ENCODE assay signal across 8 cellular contexts in the genomic region with DNA sequence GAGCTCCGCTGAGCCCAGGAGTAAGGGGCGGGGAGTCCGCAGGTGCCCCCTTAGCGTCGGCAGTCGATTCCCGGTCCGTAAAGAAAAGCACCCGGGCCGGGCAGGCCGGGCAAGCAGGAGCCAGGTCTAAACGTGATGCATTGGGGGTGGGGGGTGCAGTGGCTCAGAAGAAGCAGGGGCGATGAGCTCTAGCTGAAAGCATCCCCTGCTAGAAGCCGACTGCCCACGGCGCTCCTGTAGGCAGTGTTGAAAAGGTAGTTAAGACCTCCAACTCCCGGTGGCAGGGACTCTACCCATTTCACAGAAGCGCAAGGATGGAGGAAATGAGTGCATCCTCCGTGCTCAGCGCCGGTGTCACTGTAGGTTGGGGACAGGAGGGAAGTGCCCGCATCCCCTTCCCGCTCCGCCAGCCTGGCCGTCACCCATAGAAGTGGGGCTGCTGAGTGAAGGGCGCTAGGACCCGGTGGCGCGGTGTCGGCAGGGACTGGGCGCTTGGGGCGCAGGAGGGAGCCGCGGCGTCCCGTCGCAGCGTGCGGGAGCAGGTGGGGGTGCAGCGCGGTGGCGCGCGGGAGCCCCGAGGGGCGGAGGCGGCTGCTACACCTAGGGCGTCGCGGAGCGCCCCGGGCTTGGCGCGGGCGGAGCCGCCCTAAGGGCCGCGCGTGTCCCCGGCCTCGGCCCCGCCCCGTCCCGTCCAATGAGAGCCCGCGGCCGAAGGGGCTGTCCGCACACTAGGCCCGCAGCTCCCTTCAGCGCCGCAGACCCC. TPM values are rescaled to one million over a fixed set of nuclear protein-coding genes. Genes with fewer than 3 reads are reported as not detected.
DNase-seq lines count a peak whose midpoint lies in the region; ATAC-seq and TF ChIP-seq lines count a peak whose summit lies in the region.

A gene (plus strand): TSS at position 724 of the 763 bp plus-strand sequence. CDS start 298 bp downstream, outside the sequence.

- H3K27me3 Mint-ChIP-seq in immature natural killer cell (ENCODE audit: low read depth in 3 of 3), result peaks cover 2 to 23% (median 17%) of the 10 kb centered on the region in 3 donors

- H3K9me3 Mint-ChIP-seq in immature natural killer cell, result peaks cover 0 to 2% (median 0%) of the 10 kb centered on the region in 6 donors

- TF ChIP-seq POLR2A in body of pancreas (IDR thresholded peaks at IDR 0.05), result peak in 1 of 3 donors; percentile 11

- ATAC-seq in HG02870 (IDR thresholded peaks at IDR 0.05; ENCODE audit: unreplicated experiment), result peak; percentile 52
- peak; percentile 49 for ATAC-seq in body of pancreas
- no peak for ATAC-seq in GM18861 (IDR thresholded peaks at IDR 0.05; ENCODE audit: unreplicated experiment)

- no peak within 1 kb of the TSS for H3K27ac ChIP-seq in body of pancreas

- peak within 1 kb of the TSS; percentile 79 to 85 (median 84) for H3K4me3 Mint-ChIP-seq in immature natural killer cell

- H3K36me3 Mint-ChIP-seq in immature natural killer cell, result no peaks in the 10 kb centered on the region

- 0 to 1% methylated on average over 10 to 63 of the region's 71 CpGs for WGBS in body of pancreas, 2 donors

- H3K27ac Mint-ChIP-seq in immature natural killer cell, result no peak within 1 kb of the TSS

- H3K9me3 ChIP-seq in ES-I3 (ENCODE audit: control insufficient read depth, insufficient read depth, low read length), result no peaks in the 10 kb centered on the region
- H3K9me3 ChIP-seq in body of pancreas, result no peaks in the 10 kb centered on the region

- peak within 1 kb of the TSS; percentile 5 to 6 for H3K4me3 ChIP-seq in body of pancreas

- H3K27me3 ChIP-seq in body of pancreas, result peaks cover 0 to 10% of the 10 kb centered on the region in 2 donors

- TF ChIP-seq CTCF in body of pancreas (IDR thresholded peaks at IDR 0.05), result peak in 1 of 7 experiments; percentile 2

- intact Hi-C loops in body of pancreas (cut with DNase I), result no loop called here

- DNase-seq in T-helper 9 cell, result peak; percentile 45
- peak in 3 of 4 donors; percentile 29 to 46 (median 36) for DNase-seq in body of pancreas
- DNase-seq in immature natural killer cell, result peak; percentile 44 to 57 (median 45)
- peak; percentile 20 to 42 for DNase-seq in stimulated activated CD4-positive, alpha-beta T cell treated with anti-CD3 and anti-CD28 coated beads, Interleukin-15, amount 100 ng/mL, for 48 hours (ENCODE audit: low read depth in 2 of 2)
- no peak for DNase-seq in NCI-H187 (lab: John Stamatoyannopoulos, UW)

- H3K9ac ChIP-seq in ES-I3 (ENCODE audit: low read depth, low read length), result peak within 1 kb of the TSS; percentile 69; the same call in 1 of the 2 replicates

- peaks cover 24% of the 10 kb centered on the region for H3K4me1 ChIP-seq in ES-I3 (ENCODE audit: insufficient read depth, low read length)
- H3K4me1 ChIP-seq in body of pancreas, result peaks cover 18% of the 10 kb centered on the region

- H3K36me3 ChIP-seq in ES-I3 (ENCODE audit: insufficient read depth, low read length) (no peaks in the 10 kb centered on the region), body of pancreas (replicated peaks in 1 of 2; ENCODE audit: insufficient read depth in 1 of 2, low read depth in 2 of 2) (no peaks in the 10 kb centered on the region)

- H3K4me1 Mint-ChIP-seq in immature natural killer cell, result peaks cover 7 to 16% of the 10 kb centered on the region in 2 donors

RNA-seq across cellular contexts. Expression of the gene that starts here (rescaled TPM):
- total RNA-seq in body of pancreas, result 1 to 10 TPM; 1.6 to 3.9 TPM
- polyA plus RNA-seq in immature natural killer cell, result under 1 TPM in 1 of 3 donors, not detected in 2; 0.03 TPM

Comparison
In these comparisons a context has a peak if more than half of its experiments do, and no peak if none do; other contexts are left out.
1. Peak in DNase-seq in immature natural killer cell; RNA of the gene not detected or under 1 TPM.
2. DNase-seq: peak in T-helper 9 cell (single experiment), body of pancreas (3 of 4) and stimulated activated CD4-positive, alpha-beta T cell treated with anti-CD3 and anti-CD28 coated beads, Interleukin-15, amount 100 ng/mL, for 48 hours (2 of 2); none in NCI-H187 (0 of 2).